1 cellular context compared by ENCODE assay signal in genomic region chr3:13063225-13063624, GRCh38.
TF ChIP-seq lines count a peak whose summit lies in the region.

No MANE protein-coding gene starts in this region.

TF ChIP-seq in SK-N-SH, 30 proteins besides CTCF, POLR2A, EP300 and RAD21:
- TF ChIP-seq YY1 (IDR thresholded peaks at IDR 0.05; ENCODE audit: low read depth) (no peak), PBX3 (IDR thresholded peaks at IDR 0.05) (peak; percentile 29; the same call in 1 of the 2 replicates)
